6 cellular contexts compared by ENCODE assay signal in genomic region chrY:24824184-24824879, GRCh38. TPM values are rescaled to one million over a fixed set of nuclear protein-coding genes. Genes with fewer than 3 reads are reported as not detected.
"Had no signal": no experiment of that assay in that cellular context is flagged by ENCODE, and none has a peak within 500 bp of the region (broad histone marks: within the 10 kb centered on the region; RNA-seq: fewer than 3 reads in every experiment).

No MANE protein-coding gene starts in this region.

RNA-seq across cellular contexts. Expression of gene DAZ4, which starts 9.4 kb away (rescaled TPM):
- total RNA-seq: GM23248, H1, H4, H7, H9, HFFc6 had no signal

RNA-seq across cellular contexts. Expression of gene DAZ3, which starts 11.1 kb away (rescaled TPM):
- total RNA-seq: GM23248, H1, H4, H7, H9, HFFc6 had no signal
